8 cellular contexts compared by ENCODE assay signal in the genomic region with DNA sequence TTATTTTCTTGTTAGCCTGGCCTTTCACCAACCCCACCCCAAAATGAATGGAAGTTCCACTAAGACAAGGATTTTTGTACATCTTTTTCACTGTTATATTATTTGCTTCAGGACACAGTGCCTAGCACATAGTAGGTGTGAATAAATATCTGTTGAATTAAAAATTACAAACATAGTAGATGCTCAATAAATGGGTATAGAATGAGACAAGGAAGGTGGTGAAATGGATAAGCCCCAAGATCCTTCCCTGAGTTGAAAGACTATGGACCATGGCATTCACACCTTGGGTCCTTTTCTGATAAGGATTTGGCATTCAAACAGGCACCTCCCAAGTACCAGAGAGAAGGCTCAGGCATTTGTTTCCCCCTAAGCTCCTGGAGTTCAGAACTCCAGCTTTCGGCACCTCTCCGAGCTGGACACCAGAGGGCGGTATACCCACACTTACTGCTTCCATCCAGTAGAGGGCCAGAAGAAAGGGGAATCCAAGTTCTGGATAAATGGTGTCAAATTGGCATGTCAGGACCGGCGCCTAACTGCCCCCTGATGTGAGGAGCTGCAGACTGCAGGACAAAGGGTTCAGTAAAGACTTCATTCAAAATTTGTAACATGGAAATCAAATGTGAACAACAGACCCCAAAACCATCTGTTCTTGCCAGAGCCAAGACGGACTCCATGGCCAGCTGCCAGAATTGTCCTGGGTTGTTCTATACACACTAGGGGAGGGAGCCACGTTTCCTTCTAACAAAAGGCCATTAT.
A peak's percentile ranks its signal among the peaks of the same experiment; 100 is the strongest.
DNase-seq lines count a peak whose midpoint lies in the region; ATAC-seq, FAIRE-seq and TF ChIP-seq lines count a peak whose summit lies in the region.

No MANE protein-coding gene starts in this region.

- BruUV-seq in endothelial cell of umbilical vein (replicated peaks; lab: Mats Ljungman, UMichigan): no TSS peak

- intact Hi-C loops in endothelial cell of umbilical vein (cut with micrococcal nuclease): loop anchor here (1.0 to 5.0 kb wide), 4 partner anchors 46 to 462 kb away; no protein-coding TSS in a partner anchor

- no peaks in the 10 kb centered on the region for H3K27me3 ChIP-seq in endothelial cell of umbilical vein (ENCODE audit: control insufficient read depth in 2 of 2, insufficient read depth in 2 of 2, low read length in 2 of 2)

- dilution Hi-C loops in endothelial cell of umbilical vein (cut with MboI; ENCODE audit: extremely low pct_ligation_motif_present, low sequenced_read_pairs): no loop called here

- CTCF ChIA-PET in endothelial cell of umbilical vein (lab: Charles Lee): interaction anchor here (0.6 to 4.0 kb wide), 22 partner anchors 9 to 603 kb away, joined by 3 to 37 read pairs (median 4); no protein-coding TSS in a partner anchor

- peak; percentile 83 for ATAC-seq in GM18868 (IDR thresholded peaks at IDR 0.05; ENCODE audit: unreplicated experiment)
- ATAC-seq in HG03432 (IDR thresholded peaks at IDR 0.05; ENCODE audit: unreplicated experiment): peak; percentile 79

- TF ChIP-seq POLR2A in endothelial cell of umbilical vein (IDR thresholded peaks at IDR 0.05; ENCODE audit: low read depth, low read length): no peak

- H3K4me2 ChIP-seq in endothelial cell of umbilical vein (ENCODE audit: insufficient read depth, low read length): peak overlapping the region; percentile 10

- no peak overlapping the region for H3K27ac ChIP-seq in endothelial cell of umbilical vein (ENCODE audit: insufficient read depth, low read depth, low read length)

- H2AFZ ChIP-seq in endothelial cell of umbilical vein (ENCODE audit: low read depth, low read length): no peak overlapping the region

- H3K9me3 ChIP-seq in endothelial cell of umbilical vein (replicated peaks; ENCODE audit: control insufficient read depth, insufficient read depth, low read length): no peaks in the 10 kb centered on the region

- no peaks in the 10 kb centered on the region for H4K20me1 ChIP-seq in endothelial cell of umbilical vein (replicated peaks; ENCODE audit: control insufficient read depth, extremely low read depth, insufficient read depth, low read length)

- POLR2A ChIA-PET in endothelial cell of umbilical vein (lab: Charles Lee): no interaction called here

- peak; percentile 88 for FAIRE-seq in endothelial cell of umbilical vein (lab: Jason Lieb, UNC)

- H3K4me3 ChIP-seq in AG09309 (ENCODE audit: control insufficient read depth, low read depth, low read length) (peak overlapping the region; percentile 6), endothelial cell of umbilical vein (replicated peaks in 1 of 3; ENCODE audit: insufficient read depth in 1 of 3, low read depth in 1 of 3, low read length in 3 of 3) (no peak overlapping the region)

- no peak overlapping the region for H3K9ac ChIP-seq in endothelial cell of umbilical vein (replicated peaks; ENCODE audit: extremely low read depth, insufficient read depth, low read length)

- TF ChIP-seq CTCF in AG09309 (IDR thresholded peaks at IDR 0.05; ENCODE audit: control insufficient read depth, insufficient read depth, low read depth, low read length, missing control alignments): peak; percentile 100
- peak; percentile 91 to 92 for TF ChIP-seq CTCF in endothelial cell of umbilical vein (IDR thresholded peaks at IDR 0.05; ENCODE audit: extremely low read depth in 1 of 2, insufficient read depth in 1 of 2, low read depth in 1 of 2, low read length in 2 of 2)

- peak; percentile 32 for DNase-seq in AG09309 (ENCODE audit: low read depth)
- peak; percentile 69 for DNase-seq in NCI-H748 treated with DMSO at 0.1 percent for 48 hours (lab: John Stamatoyannopoulos, UW)
- peak; percentile 1 to 24 (median 14) for DNase-seq in activated CD8-positive, alpha-beta memory T cell treated with anti-CD3 and anti-CD28 coated beads for 48 hours (ENCODE audit: low read depth in 2 of 3, low spot score in 2 of 3)
- peak; percentile 68 for DNase-seq in endothelial cell of umbilical vein (ENCODE audit: low read depth, low spot score)
- peak; percentile 59 for DNase-seq in mucosa of gallbladder (ENCODE audit: low spot score)
- peak; percentile 17 to 18 for DNase-seq in stimulated activated CD8-positive, alpha-beta memory T cell treated with anti-CD3 and anti-CD28 coated beads, Interleukin-7, amount 100 ng/mL, for 1 hour (ENCODE audit: low read depth in 2 of 2)

- no peaks in the 10 kb centered on the region for H3K36me3 ChIP-seq in endothelial cell of umbilical vein (ENCODE audit: control insufficient read depth in 2 of 2, extremely low read depth in 1 of 2, insufficient read depth in 2 of 2, low read length in 2 of 2)

- H3K79me2 ChIP-seq in endothelial cell of umbilical vein (ENCODE audit: control insufficient read depth, insufficient read depth, low read length): no peaks in the 10 kb centered on the region

- H3K4me1 ChIP-seq in endothelial cell of umbilical vein (ENCODE audit: control insufficient read depth, extremely low read depth, insufficient read depth, low read length): no peaks in the 10 kb centered on the region

- H3K9me1 ChIP-seq in endothelial cell of umbilical vein (replicated peaks; ENCODE audit: control insufficient read depth, extremely low read depth, insufficient read depth, low read length): no peaks in the 10 kb centered on the region

TF ChIP-seq in endothelial cell of umbilical vein, 7 proteins besides CTCF, POLR2A, EP300 and RAD21:
- TF ChIP-seq EZH2 (IDR thresholded peaks at IDR 0.05; ENCODE audit: borderline replicate concordance, low read depth, low read length, severe bottlenecking) (no peak), POLR2AphosphoS5 (IDR thresholded peaks at IDR 0.05; ENCODE audit: insufficient read depth, low read depth, low read length) (no peak), JUN (IDR thresholded peaks at IDR 0.05; ENCODE audit: borderline replicate concordance, insufficient read depth, insufficient read length, low read depth) (no peak), MYC (IDR thresholded peaks at IDR 0.05; ENCODE audit: low read depth, low read length) (no peak), FOS (IDR thresholded peaks at IDR 0.05; ENCODE audit: borderline replicate concordance, insufficient read depth, low read length) (no peak), GATA2 (IDR thresholded peaks at IDR 0.05; ENCODE audit: insufficient read depth, insufficient read length, low read depth, low read length) (no peak)
- TF ChIP-seq, protein P1, sequence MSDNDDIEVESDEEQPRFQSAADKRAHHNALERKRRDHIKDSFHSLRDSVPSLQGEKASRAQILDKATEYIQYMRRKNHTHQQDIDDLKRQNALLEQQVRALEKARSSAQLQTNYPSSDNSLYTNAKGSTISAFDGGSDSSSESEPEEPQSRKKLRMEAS (IDR thresholded peaks at IDR 0.05; ENCODE audit: insufficient read depth, insufficient read length): no peak

Comparison
In these comparisons a context has a peak if more than half of its experiments do, and no peak if none do; other contexts are left out.
1. DNase-seq: peak in every context shown above with its lines; median percentile 69 in NCI-H748 treated with DMSO at 0.1 percent for 48 hours; 68 in endothelial cell of umbilical vein; 59 in mucosa of gallbladder; 32 in AG09309; 18 in stimulated activated CD8-positive, alpha-beta memory T cell treated with anti-CD3 and anti-CD28 coated beads, Interleukin-7, amount 100 ng/mL, for 1 hour; 14 in activated CD8-positive, alpha-beta memory T cell treated with anti-CD3 and anti-CD28 coated beads for 48 hours.